18 cellular contexts compared by ENCODE assay signal in the genomic region with DNA sequence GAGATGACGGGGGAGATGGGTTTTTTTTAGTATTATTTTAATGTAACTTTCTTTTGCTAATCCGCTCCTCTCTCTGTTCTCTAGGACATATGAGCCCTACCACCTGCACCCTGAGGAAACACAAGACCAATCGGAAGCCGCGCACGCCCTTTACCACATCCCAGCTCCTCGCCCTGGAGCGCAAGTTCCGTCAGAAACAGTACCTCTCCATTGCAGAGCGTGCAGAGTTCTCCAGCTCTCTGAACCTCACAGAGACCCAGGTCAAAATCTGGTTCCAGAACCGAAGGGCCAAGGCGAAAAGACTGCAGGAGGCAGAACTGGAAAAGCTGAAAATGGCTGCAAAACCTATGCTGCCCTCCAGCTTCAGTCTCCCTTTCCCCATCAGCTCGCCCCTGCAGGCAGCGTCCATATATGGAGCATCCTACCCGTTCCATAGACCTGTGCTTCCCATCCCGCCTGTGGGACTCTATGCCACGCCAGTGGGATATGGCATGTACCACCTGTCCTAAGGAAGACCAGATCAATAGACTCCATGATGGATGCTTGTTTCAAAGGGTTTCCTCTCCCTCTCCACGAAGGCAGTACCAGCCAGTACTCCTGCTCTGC. TPM values are rescaled to one million over a fixed set of nuclear protein-coding genes. Genes with fewer than 3 reads are reported as not detected.
DNase-seq lines count a peak whose midpoint lies in the region; ATAC-seq and TF ChIP-seq lines count a peak whose summit lies in the region.
"Had no signal": no experiment of that assay in that cellular context is flagged by ENCODE, and none has a peak within 500 bp of the region (broad histone marks: within the 10 kb centered on the region; RNA-seq: fewer than 3 reads in every experiment).

No MANE protein-coding gene starts in this region.

- H3K27ac ChIP-seq in hepatocyte, result no peak overlapping the region
- no peak overlapping the region for H3K27ac ChIP-seq in neural cell (ENCODE audit: low read length)
- H3K27ac ChIP-seq: 22Rv1, BLaER1, SJSA1 had no signal

- H3K9ac ChIP-seq in neural cell (ENCODE audit: low read length), result no peak overlapping the region
- H3K9ac ChIP-seq: BLaER1 had no signal

- H3K79me2 ChIP-seq in hepatocyte, result peaks cover 72% of the 10 kb centered on the region
- no peaks in the 10 kb centered on the region for H3K79me2 ChIP-seq in neural cell (replicated peaks; ENCODE audit: insufficient read depth, low read length)

- H3K36me3 ChIP-seq in hepatocyte (replicated peaks; ENCODE audit: insufficient read depth, low read depth), result no peaks in the 10 kb centered on the region
- no peaks in the 10 kb centered on the region for H3K36me3 ChIP-seq in neural cell (ENCODE audit: insufficient read depth, low read length)
- H3K36me3 ChIP-seq: BLaER1, SJSA1 had no signal

- no peak for TF ChIP-seq RAD21 in neural cell (conservative IDR thresholded peaks at IDR 0.05)

- 74% methylated on average over 18 of the region's 18 CpGs for WGBS in hepatocyte (ENCODE audit: low lambda C conversion rate, missing lambda C conversion rate)

- H3K9me3 ChIP-seq in hepatocyte (ENCODE audit: low read depth), result no peaks in the 10 kb centered on the region
- H3K9me3 ChIP-seq in neural cell (ENCODE audit: low read length), result no peaks in the 10 kb centered on the region
- H3K9me3 ChIP-seq: SJSA1 had no signal

- ATAC-seq in GM18868 (IDR thresholded peaks at IDR 0.05; ENCODE audit: unreplicated experiment) (no peak), HG02973 (IDR thresholded peaks at IDR 0.05; ENCODE audit: unreplicated experiment) (no peak), HG02588 (IDR thresholded peaks at IDR 0.05; ENCODE audit: unreplicated experiment) (no peak)
- ATAC-seq: K562, PC-3 had no signal

- no peak for TF ChIP-seq CTCF in hepatocyte (IDR thresholded peaks at IDR 0.05; ENCODE audit: poor library complexity)
- TF ChIP-seq CTCF in neural cell (IDR thresholded peaks at IDR 0.05; ENCODE audit: poor library complexity, severe bottlenecking), result no peak

- H3K4me3 ChIP-seq in hepatocyte, result no peak overlapping the region
- H3K4me3 ChIP-seq in neural cell (ENCODE audit: low read length), result no peak overlapping the region
- H3K4me3 ChIP-seq: BLaER1, K562, SJSA1 had no signal

- peak; percentile 21 for DNase-seq in NCI-H748 (lab: John Stamatoyannopoulos, UW; ENCODE audit: unreplicated experiment)
- no peak for DNase-seq in NCI-H748 treated with DMSO at 0.1 percent for 48 hours (lab: John Stamatoyannopoulos, UW)
- DNase-seq in hepatocyte (ENCODE audit: low spot score), result no peak
- DNase-seq in NCI-H1417 (lab: John Stamatoyannopoulos, UW), result no peak
- DNase-seq: DMS 273 treated with DMSO at 0.1 percent for 48 hours, NCI-H1048, NCI-H2107, NCI-H345, NCI-H526 treated with DMSO at 0.1 percent for 48 hours, PC-3 had no signal

- H2AFZ ChIP-seq in hepatocyte (no peak overlapping the region), neural cell (ENCODE audit: low read depth, low read length) (no peak overlapping the region)

- no peak for TF ChIP-seq EP300 in neural cell (conservative IDR thresholded peaks at IDR 0.05; ENCODE audit: poor library complexity, severe bottlenecking)

- no peaks in the 10 kb centered on the region for H3K9me2 ChIP-seq in hepatocyte (replicated peaks; ENCODE audit: insufficient read depth)
- H3K9me2 ChIP-seq in neural cell (ENCODE audit: insufficient read depth, low read length), result no peaks in the 10 kb centered on the region

- H4K20me1 ChIP-seq in hepatocyte (ENCODE audit: insufficient read depth, poor library complexity, severe bottlenecking) (peaks cover 4% of the 10 kb centered on the region), neural cell (ENCODE audit: insufficient read depth) (no peaks in the 10 kb centered on the region)
- H4K20me1 ChIP-seq: BLaER1 had no signal

- no peaks in the 10 kb centered on the region for H3F3A ChIP-seq in neural cell (ENCODE audit: insufficient read depth, low read length, poor library complexity, severe bottlenecking)

- H3K4me2 ChIP-seq in hepatocyte (peak overlapping the region; percentile 83), neural cell (ENCODE audit: low read length) (no peak overlapping the region)
- H3K4me2 ChIP-seq: BLaER1 had no signal

- H3K27me3 ChIP-seq in hepatocyte (peaks cover 10% of the 10 kb centered on the region), neural cell (ENCODE audit: insufficient read depth, low read depth, low read length) (peaks cover 100% of the 10 kb centered on the region)

- peaks cover 18% of the 10 kb centered on the region for H3K4me1 ChIP-seq in hepatocyte (ENCODE audit: insufficient read depth)
- H3K4me1 ChIP-seq: BLaER1 had no signal

TF ChIP-seq in neural cell, 6 proteins besides CTCF, POLR2A, EP300 and RAD21:
- TF ChIP-seq TAF1 (IDR thresholded peaks at IDR 0.05; ENCODE audit: low read depth), result no peak
- TF ChIP-seq SMC3 (conservative IDR thresholded peaks at IDR 0.05; ENCODE audit: poor library complexity), result no peak
- no peak for TF ChIP-seq POLR2AphosphoS5 (IDR thresholded peaks at IDR 0.05)
- TF ChIP-seq EZH2 (IDR thresholded peaks at IDR 0.05; ENCODE audit: borderline replicate concordance, insufficient read depth, low read length, poor library complexity, severe bottlenecking), result peak; percentile 48
- no peak for TF ChIP-seq MXI1 (conservative IDR thresholded peaks at IDR 0.05; ENCODE audit: poor library complexity, severe bottlenecking)
TF ChIP-seq in neural cell: peak in this region for 1.

RNA-seq across cellular contexts. Expression of gene MSX2, which starts 4.8 kb away (rescaled TPM):
- total RNA-seq in hepatocyte, result 20.7 and 28.8 TPM in 2 replicates
- polyA plus RNA-seq in hepatocyte (28.4 and 31.5 TPM in 2 replicates), neural cell (not detected in 2 replicates)
- not detected in 2 replicates for polyA minus RNA-seq in neural cell
- total RNA-seq: K562 had no signal
- polyA plus RNA-seq: K562 had no signal

Comparison
In these comparisons a context has a peak if more than half of its experiments do, and no peak if none do; other contexts are left out.
1. RNA of gene MSX2, which starts 4.8 kb away (polyA plus RNA-seq): 28.4 to 31.5 TPM in hepatocyte; not detected in neural cell; every median in the first group is over 10 times any median in the second.